ENCODE assay signal across 1 cellular context in genomic region chr6:38432079-38432478, GRCh38.
TF ChIP-seq lines count a peak whose summit lies in the region.

No MANE protein-coding gene starts in this region.

TF ChIP-seq in GM12878, 131 proteins besides CTCF, POLR2A, EP300 and RAD21 (continued from another document):
- TF ChIP-seq PKNOX1 (IDR thresholded peaks at IDR 0.05) = no peak
- no peak for TF ChIP-seq RCOR1 (conservative IDR thresholded peaks at IDR 0.05; ENCODE audit: low read depth, low read length)
- TF ChIP-seq ZNF207 (IDR thresholded peaks at IDR 0.05; ENCODE audit: borderline replicate concordance) = no peak
- 0 out of 2 replicates have a peak, but pooled peaks have one; percentile 8 for TF ChIP-seq CREM (IDR thresholded peaks at IDR 0.05; ENCODE audit: low read depth)
- peak; percentile 55; the same call in 1 of the 2 replicates for TF ChIP-seq EED (IDR thresholded peaks at IDR 0.05; ENCODE audit: low read depth)
- no peak for TF ChIP-seq STAT1 (conservative IDR thresholded peaks at IDR 0.05)
- no peak for TF ChIP-seq RBBP5 (conservative IDR thresholded peaks at IDR 0.05)
- TF ChIP-seq CEBPZ (IDR thresholded peaks at IDR 0.05; ENCODE audit: low read depth, low read length) = no peak
- peak; percentile 48; the same call in 1 of the 2 replicates for TF ChIP-seq MEF2A (IDR thresholded peaks at IDR 0.05; ENCODE audit: insufficient read depth, low read depth, low read length)
- TF ChIP-seq CREB1 (IDR thresholded peaks at IDR 0.05; ENCODE audit: low read depth) = no peak
- no peak for TF ChIP-seq RUNX3 (IDR thresholded peaks at IDR 0.05; ENCODE audit: low read length)
- TF ChIP-seq SMC3 (IDR thresholded peaks at IDR 0.05; ENCODE audit: borderline replicate concordance, low read length) = no peak
- no peak for TF ChIP-seq HDAC6 (IDR thresholded peaks at IDR 0.05; ENCODE audit: unreplicated experiment)
- TF ChIP-seq CHD1 (IDR thresholded peaks at IDR 0.05; ENCODE audit: low read depth, low read length) = no peak
- TF ChIP-seq HDAC2 (IDR thresholded peaks at IDR 0.05) = no peak
- no peak for TF ChIP-seq ATF2 (IDR thresholded peaks at IDR 0.05; ENCODE audit: low read length)
- TF ChIP-seq ZNF592 (IDR thresholded peaks at IDR 0.05) = no peak
